In the genomic region with DNA sequence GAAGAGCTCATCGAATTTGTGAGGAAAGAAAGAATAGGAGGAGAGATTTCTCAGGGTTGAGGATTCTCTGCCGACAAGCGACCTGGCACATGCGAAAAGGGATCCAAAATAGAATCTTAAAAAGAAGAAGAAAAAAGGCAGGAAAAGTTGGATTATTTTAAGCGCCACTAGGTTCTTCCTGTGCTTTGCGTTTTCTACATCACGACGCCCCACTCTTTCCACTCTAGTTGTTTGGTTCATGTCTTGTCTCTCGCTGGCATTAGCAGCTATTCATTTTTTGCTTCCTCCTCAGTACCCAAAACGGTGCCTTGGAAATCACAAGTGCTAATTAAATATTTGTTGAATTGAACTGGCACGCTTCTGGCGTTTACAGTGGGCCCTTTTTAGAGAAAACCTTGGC, we compare ENCODE assay signal across 8 cellular contexts. TPM values are rescaled to one million over a fixed set of nuclear protein-coding genes. Genes with fewer than 3 reads are reported as not detected.
DNase-seq lines count a peak whose midpoint lies in the region; ATAC-seq and TF ChIP-seq lines count a peak whose summit lies in the region.

No MANE protein-coding gene starts in this region.

- H3K27ac ChIP-seq in HUES6 (ENCODE audit: low read depth, low read length) (no peak overlapping the region), left lung (peak overlapping the region; percentile 83 to 87)

- H3K36me3 ChIP-seq in HUES6 (ENCODE audit: control insufficient read depth, insufficient read depth, low read length): peaks cover 16% of the 10 kb centered on the region
- peaks cover 4 to 18% of the 10 kb centered on the region in 2 donors for H3K36me3 ChIP-seq in left lung

- no peaks in the 10 kb centered on the region for H3K27me3 ChIP-seq in HUES6 (ENCODE audit: control insufficient read depth, insufficient read depth, low read length)
- H3K27me3 ChIP-seq in left lung: no peaks in the 10 kb centered on the region

- H3K4me1 ChIP-seq in HUES6 (ENCODE audit: control insufficient read depth, insufficient read depth, low read length): peaks cover 15% of the 10 kb centered on the region; the same call in 1 of the 2 replicates
- peaks cover 0 to 13% of the 10 kb centered on the region in 2 donors for H3K4me1 ChIP-seq in left lung

- ATAC-seq in left lung: peak; percentile 19

- no peak for TF ChIP-seq CTCF in left lung (IDR thresholded peaks at IDR 0.05)

- intact Hi-C loops in left lung (cut with DNase I): no loop called here

- DNase-seq in NCI-H2171 treated with DMSO at 0.1 percent for 48 hours (lab: John Stamatoyannopoulos, UW): peak; percentile 23
- no peak for DNase-seq in NCI-H2171 (lab: John Stamatoyannopoulos, UW)
- DNase-seq in astrocyte of the hippocampus (ENCODE audit: low read depth, low spot score): peak; percentile 28
- no peak for DNase-seq in left lung
- DNase-seq in NCI-H446 (lab: John Stamatoyannopoulos, UW): no peak
- no peak for DNase-seq in activated CD8-positive, alpha-beta memory T cell treated with anti-CD3 and anti-CD28 coated beads, Interleukin-2, amount 50 U/mL, for 4 hours
- DNase-seq in iPS-NIHi7 (ENCODE audit: extremely low spot score): no peak

- no peaks in the 10 kb centered on the region for H3K9me3 ChIP-seq in HUES6 (ENCODE audit: control insufficient read depth, insufficient read depth, low read depth, low read length)
- H3K9me3 ChIP-seq in left lung: no peaks in the 10 kb centered on the region

- H3K9ac ChIP-seq in HUES6 (ENCODE audit: low read length): peak overlapping the region; percentile 69

- peak overlapping the region; percentile 77 for H3K4me3 ChIP-seq in HUES6 (ENCODE audit: low read depth, low read length)
- H3K4me3 ChIP-seq in left lung: peak overlapping the region; percentile 55 to 61

RNA-seq across cellular contexts. Expression of gene FRA10AC1, which starts 0.7 kb away (rescaled TPM):
- total RNA-seq in left lung: 10 to 100 TPM; 13.6 to 15.9 TPM

RNA-seq across cellular contexts. Expression of gene LGI1, which starts 54.7 kb away (rescaled TPM):
- not detected for total RNA-seq in left lung

Comparison
In these comparisons a context has a peak if more than half of its experiments do, and no peak if none do; other contexts are left out.
1. DNase-seq: peak in NCI-H2171 treated with DMSO at 0.1 percent for 48 hours (single experiment) and astrocyte of the hippocampus (single experiment); none in NCI-H2171 (single experiment), left lung (0 of 2), NCI-H446 (0 of 2), activated CD8-positive, alpha-beta memory T cell treated with anti-CD3 and anti-CD28 coated beads, Interleukin-2, amount 50 U/mL, for 4 hours (single experiment) and iPS-NIHi7 (single experiment).